12 cellular contexts compared by ENCODE assay signal in genomic region chr7:116028808-116029207, GRCh38. TPM values are rescaled to one million over a fixed set of nuclear protein-coding genes. Genes with fewer than 3 reads are reported as not detected.
DNase-seq lines count a peak whose midpoint lies in the region; ATAC-seq, FAIRE-seq and TF ChIP-seq lines count a peak whose summit lies in the region.
"Had no signal": no experiment of that assay in that cellular context is flagged by ENCODE, and none has a peak within 500 bp of the region (broad histone marks: within the 10 kb centered on the region; RNA-seq: fewer than 3 reads in every experiment).

No MANE protein-coding gene starts in this region.

- H3K9me3 ChIP-seq in psoas muscle (no peaks in the 10 kb centered on the region), small intestine (ENCODE audit: control insufficient read depth, low read depth) (no peaks in the 10 kb centered on the region)

- no peak for FAIRE-seq in small intestine (lab: Jason Lieb, UNC)

- ATAC-seq in GM19328 (IDR thresholded peaks at IDR 0.05; ENCODE audit: unreplicated experiment) (peak; percentile 45), HG02678 (IDR thresholded peaks at IDR 0.05; ENCODE audit: unreplicated experiment) (peak; percentile 78), HG03521 (IDR thresholded peaks at IDR 0.05; ENCODE audit: unreplicated experiment) (peak; percentile 44), psoas muscle (no peak)
- ATAC-seq in naive thymus-derived CD8-positive, alpha-beta T cell: no peak

- intact Hi-C loops in psoas muscle (cut with DNase I): no loop called here

- WGBS in psoas muscle, 3 donors: 93 to 96% (median 95%) methylated on average over 2 of the region's 2 CpGs
- WGBS in small intestine, 3 donors: 71 to 80% (median 74%) methylated on average over 2 of the region's 2 CpGs

- H3K27ac ChIP-seq in psoas muscle (no peak overlapping the region), small intestine (ENCODE audit: low read depth in 1 of 2, low read length in 1 of 2) (no peak overlapping the region)

- no peak for DNase-seq in psoas muscle
- DNase-seq in NCI-H2029 treated with DMSO at 0.1 percent for 48 hours (lab: John Stamatoyannopoulos, UW): no peak
- no peak for DNase-seq in COLO829 (ENCODE audit: low spot score)
- no peak for DNase-seq in naive thymus-derived CD8-positive, alpha-beta T cell
- no peak for DNase-seq in small intestine
- DNase-seq: amygdala, NCI-H187, retina, SHP77 treated with DMSO at 0.1 percent for 48 hours had no signal

- H3K36me3 ChIP-seq in psoas muscle (ENCODE audit: insufficient read depth in 1 of 2, low read depth in 1 of 2): no peaks in the 10 kb centered on the region
- no peaks in the 10 kb centered on the region for H3K36me3 ChIP-seq in small intestine (ENCODE audit: control insufficient read depth in 2 of 2, insufficient read depth in 2 of 2, low read length in 2 of 2)

- H3K4me3 ChIP-seq in psoas muscle: peak overlapping the region; percentile 33
- H3K4me3 ChIP-seq in small intestine (ENCODE audit: low read depth in 1 of 2, low read length in 2 of 2): no peak overlapping the region

- H3K4me1 ChIP-seq in psoas muscle (no peaks in the 10 kb centered on the region), small intestine (ENCODE audit: control insufficient read depth in 2 of 2, insufficient read depth in 1 of 2, low read depth in 1 of 2, low read length in 1 of 2) (no peaks in the 10 kb centered on the region)

- no peaks in the 10 kb centered on the region for H3K9me3 Mint-ChIP-seq in naive thymus-derived CD8-positive, alpha-beta T cell

- H3K36me3 Mint-ChIP-seq in naive thymus-derived CD8-positive, alpha-beta T cell: no peaks in the 10 kb centered on the region

- H3K27me3 Mint-ChIP-seq in naive thymus-derived CD8-positive, alpha-beta T cell: peaks cover 3 to 10% (median 3%) of the 10 kb centered on the region in 5 donors

- no peaks in the 10 kb centered on the region for H3K27me3 ChIP-seq in psoas muscle (ENCODE audit: insufficient read depth in 3 of 3, low read length in 2 of 3)
- H3K27me3 ChIP-seq in small intestine (ENCODE audit: control insufficient read depth in 2 of 2, insufficient read depth in 2 of 2, low read length in 2 of 2): no peaks in the 10 kb centered on the region

- POLR2A ChIA-PET in naive thymus-derived CD8-positive, alpha-beta T cell (lab: Charles Lee): no interaction called here

- peak overlapping the region in 1 of 10 donors; percentile 63 for H3K4me3 Mint-ChIP-seq in naive thymus-derived CD8-positive, alpha-beta T cell

- no peak overlapping the region for H3K27ac Mint-ChIP-seq in naive thymus-derived CD8-positive, alpha-beta T cell

- TF ChIP-seq CTCF in psoas muscle (IDR thresholded peaks at IDR 0.05): no peak

- peaks cover 0 to 1% (median 0%) of the 10 kb centered on the region in 4 donors for H3K4me1 Mint-ChIP-seq in naive thymus-derived CD8-positive, alpha-beta T cell

RNA-seq across cellular contexts. Expression of gene TFEC, which starts 1.8 kb away (rescaled TPM):
- under 1 TPM; 0.71 to 0.93 (median 0.84) TPM for total RNA-seq in psoas muscle
- polyA plus RNA-seq in psoas muscle (under 1 TPM; 0.15 to 0.23 (median 0.17) TPM), small intestine (10 to 100 TPM in 1 of 3 donors, 1 to 10 TPM in 1, under 1 TPM in 1; 0.82 to 12.2 (median 2.9) TPM)
- under 1 TPM; 0.83 to 0.96 TPM for total RNA-seq in naive thymus-derived CD8-positive, alpha-beta T cell
- not detected for polyA plus RNA-seq in naive thymus-derived CD8-positive, alpha-beta T cell

Comparison
In these comparisons a context has a peak if more than half of its experiments do, and no peak if none do; other contexts are left out.
1. ATAC-seq: peak in GM19328 (single experiment), HG02678 (single experiment) and HG03521 (single experiment); none in psoas muscle (0 of 4) and naive thymus-derived CD8-positive, alpha-beta T cell (0 of 2).